8 cellular contexts compared by ENCODE assay signal in the genomic region with DNA sequence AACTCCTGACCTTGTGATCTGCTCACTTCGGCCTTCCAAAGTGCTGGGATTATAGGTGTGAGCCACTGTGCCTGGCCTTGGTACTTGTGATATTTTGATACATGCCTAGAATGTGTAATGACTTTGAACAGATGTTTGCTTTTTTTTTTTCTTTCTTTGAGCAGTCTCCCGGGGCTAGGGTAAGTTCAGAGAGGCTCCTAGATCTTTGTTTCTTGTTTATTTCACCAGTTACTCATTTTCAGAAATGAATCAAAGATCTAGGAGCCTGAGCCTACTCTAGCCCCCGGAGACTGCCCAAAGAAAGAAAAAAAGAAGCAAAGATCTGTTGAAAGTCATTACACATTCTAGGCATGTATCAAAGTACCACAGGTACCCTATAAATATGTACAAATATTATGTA.
DNase-seq lines count a peak whose midpoint lies in the region; ATAC-seq and TF ChIP-seq lines count a peak whose summit lies in the region.
"Not testable (repeated sequence)": the region's sequence is repeated elsewhere in the genome, so short reads cannot be mapped to it uniquely, and the experiment has no call there.

No MANE protein-coding gene starts in this region.

- H3K79me2 ChIP-seq in Karpas-422 (ENCODE audit: low read length) = not testable (repeated sequence)

- DNase-seq in ELR (ENCODE audit: low read depth) (peak; percentile 20), Karpas-422 (peak; percentile 43), NCI-H2171 (lab: John Stamatoyannopoulos, UW) (peak; percentile 49), RPMI7951 (ENCODE audit: low read depth) (peak; percentile 17)
- not testable (repeated sequence) for DNase-seq in activated B cell treated with CpG ODN at 0.5 μM for 24 hours; memory B cell (ENCODE audit: low spot score in 2 of 2); stimulated activated effector memory CD8-positive, alpha-beta T cell treated with anti-CD3 and anti-CD28 coated beads, Interleukin-12 subunit alpha, Interleukin-12 subunit beta, amount 100 ng/mL, for 72 hours (ENCODE audit: low spot score in 2 of 2)

- H3K9me3 ChIP-seq in BLaER1; Karpas-422 (ENCODE audit: low read length): not testable (repeated sequence)

- not testable (repeated sequence) for H3K27me3 Mint-ChIP-seq in activated B cell treated with CpG ODN at 0.5 μM for 24 hours, memory B cell

- TF ChIP-seq CTCF in activated B cell treated with CpG ODN at 0.5 μM for 24 hours (IDR thresholded peaks at IDR 0.05) = not testable (repeated sequence)

- not testable (repeated sequence) for H2AFZ ChIP-seq in Karpas-422 (ENCODE audit: low read length)

- H4K20me1 ChIP-seq in BLaER1; Karpas-422 (ENCODE audit: insufficient read depth, low read depth, low read length): not testable (repeated sequence)

- H3K36me3 ChIP-seq in BLaER1; Karpas-422 (ENCODE audit: insufficient read depth, low read length): not testable (repeated sequence)

- POLR2A ChIA-PET in activated B cell treated with CpG ODN at 0.5 μM for 24 hours (lab: Charles Lee) = interaction anchor here (0.6 to 1.2 kb wide), 2 partner anchors 10 to 16 kb away, joined by 4 to 9 read pairs; no protein-coding TSS in a partner anchor

- ATAC-seq in activated B cell treated with CpG ODN at 0.5 μM for 24 hours (ENCODE audit: low read depth); memory B cell (ENCODE audit: low read depth): not testable (repeated sequence)
- ATAC-seq in stimulated activated effector memory CD8-positive, alpha-beta T cell treated with anti-CD3 and anti-CD28 coated beads, Interleukin-12 subunit alpha, Interleukin-12 subunit beta, amount 100 ng/mL, for 72 hours = peak; percentile 17

- not testable (repeated sequence) for H3K9me3 Mint-ChIP-seq in activated B cell treated with CpG ODN at 0.5 μM for 24 hours; memory B cell; stimulated activated effector memory CD8-positive, alpha-beta T cell treated with anti-CD3 and anti-CD28 coated beads, Interleukin-12 subunit alpha, Interleukin-12 subunit beta, amount 100 ng/mL, for 72 hours

- H3K27me3 ChIP-seq in BLaER1; Karpas-422 (ENCODE audit: low read length): not testable (repeated sequence)

- peaks cover 84% of the 10 kb centered on the region for H3K4me1 Mint-ChIP-seq in activated B cell treated with CpG ODN at 0.5 μM for 24 hours
- peaks cover 49% of the 10 kb centered on the region for H3K4me1 Mint-ChIP-seq in memory B cell
- peaks cover 17% of the 10 kb centered on the region for H3K4me1 Mint-ChIP-seq in stimulated activated effector memory CD8-positive, alpha-beta T cell treated with anti-CD3 and anti-CD28 coated beads, Interleukin-12 subunit alpha, Interleukin-12 subunit beta, amount 100 ng/mL, for 72 hours

- H3K4me3 ChIP-seq in BLaER1; Karpas-422 (ENCODE audit: low read length): not testable (repeated sequence)

- CTCF ChIA-PET in activated B cell treated with CpG ODN at 0.5 μM for 24 hours (lab: Charles Lee) = not testable (repeated sequence)

- not testable (repeated sequence) for H3K36me3 Mint-ChIP-seq in activated B cell treated with CpG ODN at 0.5 μM for 24 hours (ENCODE audit: low read depth); memory B cell; stimulated activated effector memory CD8-positive, alpha-beta T cell treated with anti-CD3 and anti-CD28 coated beads, Interleukin-12 subunit alpha, Interleukin-12 subunit beta, amount 100 ng/mL, for 72 hours

- H3K4me3 Mint-ChIP-seq in activated B cell treated with CpG ODN at 0.5 μM for 24 hours = peak overlapping the region; percentile 24
- H3K4me3 Mint-ChIP-seq in memory B cell; stimulated activated effector memory CD8-positive, alpha-beta T cell treated with anti-CD3 and anti-CD28 coated beads, Interleukin-12 subunit alpha, Interleukin-12 subunit beta, amount 100 ng/mL, for 72 hours: not testable (repeated sequence)

- H3K4me1 ChIP-seq in BLaER1 (peaks cover 80% of the 10 kb centered on the region), Karpas-422 (ENCODE audit: low read length) (peaks cover 78% of the 10 kb centered on the region)

- not testable (repeated sequence) for H3K9ac ChIP-seq in BLaER1
- H3K9ac ChIP-seq in Karpas-422 (ENCODE audit: low read length) = 0 out of 2 replicates have a peak overlapping the region, but pooled peaks have one; percentile 9

- peak overlapping the region; percentile 84 for H3K4me2 ChIP-seq in BLaER1
- not testable (repeated sequence) for H3K4me2 ChIP-seq in Karpas-422 (ENCODE audit: low read depth, low read length, poor library complexity, severe bottlenecking)

- not testable (repeated sequence) for H3K9me2 ChIP-seq in Karpas-422 (replicated peaks; ENCODE audit: insufficient read depth, low read length)

- H3K27ac ChIP-seq in BLaER1 (peak overlapping the region; percentile 82), Karpas-422 (ENCODE audit: low read length) (peak overlapping the region; percentile 95)

- H3K27ac Mint-ChIP-seq in activated B cell treated with CpG ODN at 0.5 μM for 24 hours (peak overlapping the region; percentile 81), memory B cell (peak overlapping the region; percentile 96)
- not testable (repeated sequence) for H3K27ac Mint-ChIP-seq in stimulated activated effector memory CD8-positive, alpha-beta T cell treated with anti-CD3 and anti-CD28 coated beads, Interleukin-12 subunit alpha, Interleukin-12 subunit beta, amount 100 ng/mL, for 72 hours

- intact Hi-C loops in activated B cell treated with CpG ODN at 0.5 μM for 24 hours (cut with micrococcal nuclease) = not testable (repeated sequence)
